In genomic region chr2:229715895-229716507, GRCh38 we compare ENCODE assay signal across 9 cellular contexts. TPM values are rescaled to one million over a fixed set of nuclear protein-coding genes. Genes with fewer than 3 reads are reported as not detected.
A peak's percentile ranks its signal among the peaks of the same experiment; 100 is the strongest.
DNase-seq lines count a peak whose midpoint lies in the region; ATAC-seq and TF ChIP-seq lines count a peak whose summit lies in the region.
"Had no signal": no experiment of that assay in that cellular context is flagged by ENCODE, and none has a peak within 500 bp of the region (broad histone marks: within the 10 kb centered on the region; RNA-seq: fewer than 3 reads in every experiment).

No MANE protein-coding gene starts in this region.

- H3K79me2 ChIP-seq in GM23248 (ENCODE audit: insufficient read depth): no peaks in the 10 kb centered on the region

- no peak overlapping the region for H3K4me2 ChIP-seq in GM23248 (ENCODE audit: unreplicated experiment)

- TF ChIP-seq CTCF in kidney epithelial cell (IDR thresholded peaks at IDR 0.05; ENCODE audit: insufficient read depth, low read length, poor library complexity, severe bottlenecking): peak; percentile 62

- H3K36me3 Mint-ChIP-seq in activated naive CD8-positive, alpha-beta T cell: peaks cover 11% of the 10 kb centered on the region

- peaks cover 47% of the 10 kb centered on the region for H3K27me3 Mint-ChIP-seq in activated naive CD8-positive, alpha-beta T cell

- H3K4me3 ChIP-seq in HAP-1: no peak overlapping the region
- no peak overlapping the region for H3K4me3 ChIP-seq in kidney epithelial cell (ENCODE audit: low read depth, low read length)
- H3K4me3 ChIP-seq in GM23248: no peak overlapping the region

- H3K9me3 Mint-ChIP-seq in activated naive CD8-positive, alpha-beta T cell (ENCODE audit: low read depth): peaks cover 9% of the 10 kb centered on the region

- peak overlapping the region; percentile 75 for H3K4me3 Mint-ChIP-seq in activated naive CD8-positive, alpha-beta T cell

- no peak overlapping the region for H3K9ac ChIP-seq in GM23248

- no peak overlapping the region for H3K27ac ChIP-seq in GM23248
- H3K27ac ChIP-seq: thoracic aorta had no signal

- no peaks in the 10 kb centered on the region for H4K20me1 ChIP-seq in GM23248 (ENCODE audit: insufficient read depth)

- 36 to 43% methylated on average over 4 of the region's 4 CpGs for WGBS in GM23248 (ENCODE audit: low coverage in 1 of 2, low lambda C conversion rate in 2 of 2, missing lambda C conversion rate in 2 of 2), 2 experiments

- H3K36me3 ChIP-seq in HAP-1 (replicated peaks) (no peaks in the 10 kb centered on the region), kidney epithelial cell (ENCODE audit: control insufficient read depth, insufficient read depth, low read length) (no peaks in the 10 kb centered on the region), GM23248 (ENCODE audit: low read depth) (no peaks in the 10 kb centered on the region)
- H3K36me3 ChIP-seq: thoracic aorta had no signal

- no peak overlapping the region for H3K27ac Mint-ChIP-seq in activated naive CD8-positive, alpha-beta T cell

- H2AFZ ChIP-seq in GM23248: no peak overlapping the region

- H3K9me2 ChIP-seq in GM23248 (ENCODE audit: insufficient read depth): no peaks in the 10 kb centered on the region

- in situ Hi-C loops in HAP-1 (cut with MboI; ENCODE audit: low sequenced_read_pairs) (no loop called here), GM23248 (cut with MboI) (no loop called here)

- H3K4me1 ChIP-seq in HAP-1 (no peaks in the 10 kb centered on the region), GM23248 (ENCODE audit: insufficient read depth) (no peaks in the 10 kb centered on the region)

- ATAC-seq in GM19023 (IDR thresholded peaks at IDR 0.05; ENCODE audit: unreplicated experiment) (no peak), GM21367 (IDR thresholded peaks at IDR 0.05; ENCODE audit: unreplicated experiment) (no peak)

- H3K9me3 ChIP-seq in HAP-1: no peaks in the 10 kb centered on the region
- H3K9me3 ChIP-seq in GM23248 (ENCODE audit: low read depth): no peaks in the 10 kb centered on the region
- H3K9me3 ChIP-seq: thoracic aorta had no signal

- H3F3A ChIP-seq in GM23248 (ENCODE audit: insufficient read depth): no peaks in the 10 kb centered on the region

- peak; percentile 75 for DNase-seq in Ammon's horn (ENCODE audit: low spot score)
- DNase-seq in HAP-1 (ENCODE audit: low spot score in 2 of 2): peak; percentile 34 to 58
- DNase-seq in NCI-H524 treated with DMSO at 0.1 percent for 48 hours (lab: John Stamatoyannopoulos, UW): peak; percentile 26
- peak; percentile 9 for DNase-seq in kidney epithelial cell (ENCODE audit: low read depth)
- no peak for DNase-seq in GM23248

- H3K27me3 ChIP-seq in HAP-1 (ENCODE audit: low read depth) (peaks cover 46% of the 10 kb centered on the region), kidney epithelial cell (ENCODE audit: control insufficient read depth, insufficient read depth, low read length) (peaks cover 30% of the 10 kb centered on the region), GM23248 (replicated peaks; ENCODE audit: insufficient read depth) (peaks cover 35% of the 10 kb centered on the region)

- peaks cover 14% of the 10 kb centered on the region for H3K4me1 Mint-ChIP-seq in activated naive CD8-positive, alpha-beta T cell (ENCODE audit: low read depth)

RNA-seq across cellular contexts. Expression of gene DNER, which starts 1.6 kb away (rescaled TPM):
- 4.4 and 5.5 TPM in 2 replicates for total RNA-seq in kidney epithelial cell
- total RNA-seq in GM23248 (2014; rRNA removed; shearing (Covaris generic)): 0.65 TPM in 1 of 2 replicates, not detected in the other
- 0.16 and 0.39 TPM in 2 replicates for polyA plus RNA-seq in GM23248 (2016; fragmentation: Nextera tagmentation; extraction: Ambion mirVana)
